ENCODE assay signal across 12 cellular contexts in genomic region chr1:19654386-19654785, GRCh38. TPM values are rescaled to one million over a fixed set of nuclear protein-coding genes. Genes with fewer than 3 reads are reported as not detected.
DNase-seq lines count a peak whose midpoint lies in the region; ATAC-seq and TF ChIP-seq lines count a peak whose summit lies in the region.
"Had no signal": no experiment of that assay in that cellular context is flagged by ENCODE, and none has a peak within 500 bp of the region (broad histone marks: within the 10 kb centered on the region; RNA-seq: fewer than 3 reads in every experiment).

No MANE protein-coding gene starts in this region.

- H3K9me2 ChIP-seq in GM23248 (ENCODE audit: insufficient read depth) = no peaks in the 10 kb centered on the region

- TF ChIP-seq POLR2A in tibial nerve (IDR thresholded peaks at IDR 0.05) = no peak

- no peaks in the 10 kb centered on the region for H3K9me3 ChIP-seq in GM23248 (ENCODE audit: low read depth)
- no peaks in the 10 kb centered on the region for H3K9me3 ChIP-seq in mammary epithelial cell (replicated peaks; ENCODE audit: insufficient read depth, low read length)
- H3K9me3 ChIP-seq in lung (ENCODE audit: control insufficient read depth in 2 of 2, insufficient read depth in 1 of 2, low read length in 1 of 2) = no peaks in the 10 kb centered on the region
- H3K9me3 ChIP-seq in tibial nerve = no peaks in the 10 kb centered on the region
- H3K9me3 ChIP-seq: body of pancreas, HAP-1 had no signal

- DNase-seq in GM23248 (peak; percentile 58), NCI-H1105 (lab: John Stamatoyannopoulos, UW) (peak; percentile 13), mammary epithelial cell (no peak), lung (ENCODE audit: low spot score) (peak; percentile 54), tibial nerve (ENCODE audit: low spot score in 2 of 2) (no peak)
- DNase-seq in stimulated activated CD4-positive, alpha-beta T cell treated with anti-CD3 and anti-CD28 coated beads, Interleukin-2, amount 100 ng/mL, for 48 hours = no peak
- DNase-seq in stimulated activated CD4-positive, alpha-beta T cell treated with anti-CD3 and anti-CD28 coated beads, Interleukin-4, amount 100 ng/mL, for 24 hours = no peak

- TF ChIP-seq CTCF in mammary epithelial cell (conservative IDR thresholded peaks at IDR 0.05 in 1 of 2, IDR thresholded peaks at IDR 0.05 in 1 of 2; ENCODE audit: extremely low read depth in 1 of 2, insufficient read depth in 1 of 2, low read depth in 1 of 2, low read length in 2 of 2) (no peak), lung (IDR thresholded peaks at IDR 0.05; ENCODE audit: control extremely low read depth, extremely low read depth) (no peak), tibial nerve (IDR thresholded peaks at IDR 0.05) (no peak)

- H3K4me1 ChIP-seq in GM23248 (ENCODE audit: insufficient read depth) (peaks cover 46% of the 10 kb centered on the region), mammary epithelial cell (ENCODE audit: insufficient read depth, low read length) (peaks cover 66% of the 10 kb centered on the region), lung (ENCODE audit: control insufficient read depth in 2 of 2, insufficient read depth in 2 of 2, low read length in 2 of 2) (peaks cover 0 to 16% of the 10 kb centered on the region in 2 donors), tibial nerve (peaks cover 0 to 43% (median 12%) of the 10 kb centered on the region in 4 donors)

- no peak overlapping the region for H3K27ac ChIP-seq in GM23248
- H3K27ac ChIP-seq in mammary epithelial cell (ENCODE audit: insufficient read depth, low read depth, low read length) = peak overlapping the region; percentile 2
- H3K27ac ChIP-seq in lung (ENCODE audit: low read depth in 1 of 2, low read length in 1 of 2) = peak overlapping the region in 1 of 2 donors; percentile 12
- no peak overlapping the region for H3K27ac ChIP-seq in tibial nerve
- H3K27ac ChIP-seq: body of pancreas, WERI-Rb-1 had no signal

- H3F3A ChIP-seq in GM23248 (ENCODE audit: insufficient read depth) = peaks cover 27% of the 10 kb centered on the region

- H2AFZ ChIP-seq in GM23248 = no peak overlapping the region
- no peak overlapping the region for H2AFZ ChIP-seq in mammary epithelial cell (ENCODE audit: low read depth, low read length)

- in situ Hi-C loops in GM23248 (cut with MboI) (no loop called here), mammary epithelial cell (cut with MboI; ENCODE audit: low sequenced_read_pairs in 2 of 2) (loop anchor here in 1 of 2 donors (5.0 to 10.0 kb wide), 2 partner anchors 260 to 312 kb away; no protein-coding TSS in a partner anchor)

- H3K27me3 ChIP-seq in GM23248 (replicated peaks; ENCODE audit: insufficient read depth) = no peaks in the 10 kb centered on the region
- H3K27me3 ChIP-seq in mammary epithelial cell (ENCODE audit: insufficient read depth, low read length) = no peaks in the 10 kb centered on the region
- no peaks in the 10 kb centered on the region for H3K27me3 ChIP-seq in lung (ENCODE audit: control insufficient read depth, insufficient read depth)
- H3K27me3 ChIP-seq in tibial nerve = no peaks in the 10 kb centered on the region
- H3K27me3 ChIP-seq: body of pancreas had no signal

- CTCF ChIA-PET in mammary epithelial cell (lab: Charles Lee; ENCODE audit: low non-redundant PET) = interaction anchor here (0.5 to 0.7 kb wide), 2 partner anchors 72 to 308 kb away, joined by 4 read pairs; no protein-coding TSS in a partner anchor

- dilution Hi-C loops in mammary epithelial cell (cut with HindIII; ENCODE audit: low sequenced_read_pairs) = no loop called here

- H3K4me3 ChIP-seq in GM23248 = no peak overlapping the region
- no peak overlapping the region for H3K4me3 ChIP-seq in mammary epithelial cell (replicated peaks in 1 of 3; ENCODE audit: insufficient read depth in 1 of 3, low read depth in 2 of 3, low read length in 3 of 3)
- no peak overlapping the region for H3K4me3 ChIP-seq in lung
- H3K4me3 ChIP-seq in tibial nerve = no peak overlapping the region
- H3K4me3 ChIP-seq: body of pancreas, HAP-1 had no signal

- H3K36me3 ChIP-seq in GM23248 (ENCODE audit: low read depth) (peaks cover 8% of the 10 kb centered on the region; the same call in 1 of the 2 replicates), mammary epithelial cell (ENCODE audit: insufficient read depth, low read length) (peaks cover 8% of the 10 kb centered on the region), lung (ENCODE audit: control insufficient read depth in 2 of 2, insufficient read depth in 2 of 2, low read length in 2 of 2) (no peaks in the 10 kb centered on the region), tibial nerve (peaks cover 0 to 32% (median 0%) of the 10 kb centered on the region in 3 donors)
- H3K36me3 ChIP-seq: HAP-1, WERI-Rb-1 had no signal

- no peaks in the 10 kb centered on the region for H4K20me1 ChIP-seq in GM23248 (ENCODE audit: insufficient read depth)
- no peaks in the 10 kb centered on the region for H4K20me1 ChIP-seq in mammary epithelial cell (ENCODE audit: insufficient read depth, low read length)

- no peak for TF ChIP-seq EP300 in tibial nerve (IDR thresholded peaks at IDR 0.05)

- WGBS in GM23248 (ENCODE audit: low coverage in 1 of 2, low lambda C conversion rate in 2 of 2, missing lambda C conversion rate in 2 of 2), 2 experiments = 58 to 59% methylated on average over 5 of the region's 5 CpGs
- 74% methylated on average over 5 of the region's 5 CpGs for WGBS in mammary epithelial cell (ENCODE audit: low coverage, missing lambda C conversion rate)
- 63 to 91% methylated on average over 5 of the region's 5 CpGs for WGBS in lung, 2 donors
- 85 to 90% methylated on average over 5 of the region's 5 CpGs for WGBS in tibial nerve, 2 donors

- H3K4me2 ChIP-seq in GM23248 (ENCODE audit: unreplicated experiment) = no peak overlapping the region
- no peak overlapping the region for H3K4me2 ChIP-seq in mammary epithelial cell (ENCODE audit: insufficient read depth, low read depth, low read length)

- no TSS peak for BruUV-seq in mammary epithelial cell (replicated peaks; lab: Mats Ljungman, UMichigan)

- peaks cover 84% of the 10 kb centered on the region for H3K79me2 ChIP-seq in GM23248 (ENCODE audit: insufficient read depth)
- H3K79me2 ChIP-seq in mammary epithelial cell (ENCODE audit: insufficient read depth, low read length) = peaks cover 74% of the 10 kb centered on the region

- ATAC-seq in lung (ENCODE audit: insufficient read depth, low FRiP score) (no peak), HG03354 (IDR thresholded peaks at IDR 0.05; ENCODE audit: poor library complexity, severe bottlenecking, unreplicated experiment) (no peak)

- intact Hi-C loops in mammary epithelial cell (cut with micrococcal nuclease) = loop anchor here (5.0 to 10.0 kb wide), 4 partner anchors 412 to 730 kb away; no protein-coding TSS in a partner anchor

- H3K9ac ChIP-seq in GM23248 = no peak overlapping the region; the same call in 1 of the 2 replicates
- no peak overlapping the region for H3K9ac ChIP-seq in mammary epithelial cell (ENCODE audit: insufficient read depth, low read length)

RNA-seq across cellular contexts. Expression of gene NBL1, which starts 10.3 kb away (rescaled TPM):
- 201 and 290 TPM in 2 replicates for total RNA-seq in GM23248 (2014; rRNA removed; shearing (Covaris generic))
- polyA plus RNA-seq in GM23248 (2016; fragmentation: Nextera tagmentation; extraction: Ambion mirVana) (239 and 259 TPM in 2 replicates), mammary epithelial cell (108 TPM), lung (100 to 1,000 TPM in 1 of 2 donors, 10 to 100 TPM in 1; 48.0 to 102 TPM)
- total RNA-seq in mammary epithelial cell (100 to 1,000 TPM in 1 of 2 donors, 10 to 100 TPM in 1; 49.7 to 132 TPM), lung (100 to 1,000 TPM; 107 to 133 TPM), tibial nerve (100 to 1,000 TPM in 2 of 4 donors, 10 to 100 TPM in 2; 71.9 to 157 (median 92.0) TPM)
- polyA minus RNA-seq in mammary epithelial cell = 169 TPM

RNA-seq across cellular contexts. Expression of gene HTR6, which starts 10.3 kb away (rescaled TPM):
- not detected in 2 replicates for total RNA-seq in GM23248 (2014; rRNA removed; shearing (Covaris generic))
- polyA plus RNA-seq in GM23248 (2016; fragmentation: Nextera tagmentation; extraction: Ambion mirVana) = 0.09 TPM in 1 of 2 replicates, not detected in the other
- not detected for total RNA-seq in mammary epithelial cell
- polyA plus RNA-seq in mammary epithelial cell = not detected
- polyA minus RNA-seq in mammary epithelial cell = not detected
- total RNA-seq in lung = not detected
- not detected for polyA plus RNA-seq in lung
- not detected for total RNA-seq in tibial nerve
- total RNA-seq: body of pancreas, subcutaneous adipose tissue had no signal

Comparison
In these comparisons a context has a peak if more than half of its experiments do, and no peak if none do; other contexts are left out.
1. DNase-seq: peak in GM23248 (single experiment), NCI-H1105 (single experiment) and lung (single experiment); none in mammary epithelial cell (single experiment), tibial nerve (0 of 2), stimulated activated CD4-positive, alpha-beta T cell treated with anti-CD3 and anti-CD28 coated beads, Interleukin-2, amount 100 ng/mL, for 48 hours (0 of 2) and stimulated activated CD4-positive, alpha-beta T cell treated with anti-CD3 and anti-CD28 coated beads, Interleukin-4, amount 100 ng/mL, for 24 hours (single experiment).